Comparison of ENCODE assay signal across 8 cellular contexts in genomic region chr13:53782400-53783030, GRCh38.
DNase-seq lines count a peak whose midpoint lies in the region; ATAC-seq and TF ChIP-seq lines count a peak whose summit lies in the region.

No MANE protein-coding gene starts in this region.

- H3K27me3 ChIP-seq in tibial artery, result peaks cover 0 to 10% of the 10 kb centered on the region in 2 donors

- intact Hi-C loops in tibial artery (cut with DNase I; ENCODE audit: low total_unique reads), result no loop called here

- peak; percentile 81 for DNase-seq in DMS53 treated with DMSO at 0.1 percent for 48 hours (lab: John Stamatoyannopoulos, UW; ENCODE audit: unreplicated experiment)
- DNase-seq in Jurkat, Clone E6-1 (ENCODE audit: low read depth, low spot score), result peak; percentile 42
- peak; percentile 66 for DNase-seq in NOMO-1 treated with DMSO at 0.1 percent for 48 hours (lab: John Stamatoyannopoulos, UW; ENCODE audit: unreplicated experiment)
- DNase-seq in cerebellum (ENCODE audit: low spot score), result peak; percentile 59
- DNase-seq in left kidney (ENCODE audit: low read depth, low spot score), result peak; percentile 86
- no peak for DNase-seq in tibial artery
- no peak for DNase-seq in activated CD4-positive, CD25-positive, alpha-beta regulatory T cell (lab: John Stamatoyannopoulos, UW)

- no peaks in the 10 kb centered on the region for H3K36me3 ChIP-seq in tibial artery

- peak; percentile 76 for ATAC-seq in GM21423 (IDR thresholded peaks at IDR 0.05; ENCODE audit: unreplicated experiment)

- peak; percentile 42 to 58 for TF ChIP-seq CTCF in tibial artery (IDR thresholded peaks at IDR 0.05)

- no peaks in the 10 kb centered on the region for H3K9me3 ChIP-seq in tibial artery

- H3K4me3 ChIP-seq in Jurkat, Clone E6-1 (ENCODE audit: low read length), result no peak overlapping the region
- H3K4me3 ChIP-seq in tibial artery, result no peak overlapping the region

- no peak overlapping the region for H3K27ac ChIP-seq in tibial artery

- no peaks in the 10 kb centered on the region for H3K4me1 ChIP-seq in tibial artery

Comparison
In these comparisons a context has a peak if more than half of its experiments do, and no peak if none do; other contexts are left out.
1. DNase-seq: peak in DMS53 treated with DMSO at 0.1 percent for 48 hours (single experiment), Jurkat, Clone E6-1 (single experiment), NOMO-1 treated with DMSO at 0.1 percent for 48 hours (single experiment), cerebellum (single experiment) and left kidney (single experiment); none in tibial artery (0 of 2) and activated CD4-positive, CD25-positive, alpha-beta regulatory T cell (0 of 4).